9 cellular contexts compared by ENCODE assay signal in the genomic region with DNA sequence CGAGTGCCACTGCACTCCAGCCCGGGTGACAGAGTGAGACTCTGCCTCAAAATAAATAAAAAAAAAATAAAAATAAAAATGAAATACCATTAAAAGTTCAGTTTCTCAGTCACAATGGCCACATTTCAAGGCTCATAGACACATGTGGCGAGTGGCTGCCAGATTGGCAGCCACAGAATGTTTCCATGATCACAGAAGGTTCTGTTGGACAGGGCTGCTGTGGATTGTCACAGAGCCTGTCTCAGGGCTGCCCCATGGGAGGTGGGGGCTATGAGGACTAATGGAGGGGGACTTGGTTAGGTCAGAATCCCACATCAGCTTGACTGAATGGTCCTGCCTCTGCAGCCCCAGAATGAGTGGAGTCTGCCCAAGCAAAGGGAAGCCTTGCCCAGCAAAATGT. TPM values are rescaled to one million over a fixed set of nuclear protein-coding genes. Genes with fewer than 3 reads are reported as not detected.
"Had no signal": no experiment of that assay in that cellular context is flagged by ENCODE, and none has a peak within 500 bp of the region (broad histone marks: within the 10 kb centered on the region; RNA-seq: fewer than 3 reads in every experiment).

No MANE protein-coding gene starts in this region.

- FAIRE-seq: HTR-8/SVneo, K562 had no signal

- H3K4me1 Mint-ChIP-seq: IgD-negative memory B cell had no signal

- H3K9me3 Mint-ChIP-seq: IgD-negative memory B cell had no signal

- H3K4me3 ChIP-seq: K562 had no signal

- H3K27ac ChIP-seq: HL-60 had no signal

- DNase-seq: IMR-90, KBM-7, KG1 had no signal

- ATAC-seq: K562 had no signal

- H3K36me3 Mint-ChIP-seq: IgD-negative memory B cell had no signal

- H3K4me3 Mint-ChIP-seq: IgD-negative memory B cell had no signal

- H3K27ac Mint-ChIP-seq: IgD-negative memory B cell had no signal

RNA-seq across cellular contexts. Expression of gene PLA2G1B, which starts 3.8 kb away (rescaled TPM):
- total RNA-seq: HT-29, HT1080, IMR-90 had no signal
- polyA plus RNA-seq: IgD-negative memory B cell, IMR-90, K562 had no signal

RNA-seq across cellular contexts. Expression of gene MSI1, which starts 37.6 kb away (rescaled TPM):
- total RNA-seq: HT-29, IMR-90 had no signal
- polyA plus RNA-seq: IgD-negative memory B cell, IMR-90, K562 had no signal

RNA-seq across cellular contexts. Expression of gene RNU4-1, which starts 38.4 kb away (rescaled TPM):
- total RNA-seq: HT1080 had no signal
- polyA plus RNA-seq: IgD-negative memory B cell, IMR-90 had no signal

RNA-seq across cellular contexts. Expression of gene RNU4-2, which starts 39.7 kb away (rescaled TPM):
- total RNA-seq: HT1080 had no signal
- polyA plus RNA-seq: IgD-negative memory B cell, IMR-90, K562 had no signal
